Comparison of ENCODE assay signal across 15 cellular contexts in genomic region chr11:2179516-2179915, GRCh38. TPM values are rescaled to one million over a fixed set of nuclear protein-coding genes. Genes with fewer than 3 reads are reported as not detected.
DNase-seq lines count a peak whose midpoint lies in the region; ATAC-seq and TF ChIP-seq lines count a peak whose summit lies in the region.
"Had no signal": no experiment of that assay in that cellular context is flagged by ENCODE, and none has a peak within 500 bp of the region (broad histone marks: within the 10 kb centered on the region; RNA-seq: fewer than 3 reads in every experiment).

No MANE protein-coding gene starts in this region.

- in situ Hi-C loops in IMR-90 (cut with MboI; ENCODE audit: low sequenced_read_pairs): loop anchor here (25.0 kb wide), 1 partner anchor 708 kb away; the partner anchor contains the start of gene CDKN1C

- DNase-seq in IMR-90: no peak
- no peak for DNase-seq in epithelial cell of prostate (ENCODE audit: low read depth, low spot score)
- DNase-seq in neuronal stem cell (ENCODE audit: low spot score): no peak
- DNase-seq in NCI-H345 treated with DMSO at 0.1 percent for 48 hours (lab: John Stamatoyannopoulos, UW; ENCODE audit: unreplicated experiment): no peak
- DNase-seq: AML-193; C1 segment of cervical spinal cord; CD4-positive, alpha-beta T cell; DMS79 had no signal

- no peak for TF ChIP-seq POLR2A in IMR-90 (IDR thresholded peaks at IDR 0.05; ENCODE audit: low read depth, low read length)

- H3K14ac ChIP-seq in IMR-90 (replicated peaks; ENCODE audit: low read depth, low read length) (no peak overlapping the region), neuronal stem cell (ENCODE audit: low read length) (peak overlapping the region; percentile 63)

- ATAC-seq in IMR-90 (ENCODE audit: low read depth): no peak
- ATAC-seq in HG02678 (IDR thresholded peaks at IDR 0.05; ENCODE audit: unreplicated experiment): no peak
- no peak for ATAC-seq in GM21526 (IDR thresholded peaks at IDR 0.05; ENCODE audit: low FRiP score, unreplicated experiment)
- ATAC-seq: GM12878 had no signal

- intact Hi-C loops in IMR-90 (cut with micrococcal nuclease): no loop called here

- H2BK120ac ChIP-seq in IMR-90 (ENCODE audit: low read depth, low read length): no peak overlapping the region
- H2BK120ac ChIP-seq in neuronal stem cell (ENCODE audit: low read depth, low read length): peak overlapping the region; percentile 73

- no peak overlapping the region for H3K56ac ChIP-seq in IMR-90 (ENCODE audit: extremely low read depth, insufficient read depth, low read length)

- H4K20me1 ChIP-seq in BLaER1 (peaks cover 12% of the 10 kb centered on the region; the same call in 1 of the 2 replicates), IMR-90 (ENCODE audit: insufficient read depth, low read length) (no peaks in the 10 kb centered on the region)

- H3K9me3 ChIP-seq in BLaER1 (no peaks in the 10 kb centered on the region), IMR-90 (ENCODE audit: control insufficient read depth, insufficient read depth, low read length) (no peaks in the 10 kb centered on the region), neuronal stem cell (replicated peaks in 1 of 2; ENCODE audit: control insufficient read depth in 2 of 2, insufficient read depth in 1 of 2, low read depth in 1 of 2, low read length in 2 of 2) (no peaks in the 10 kb centered on the region)

- no TSS peak for BruUV-seq in IMR-90 (replicated peaks; lab: Mats Ljungman, UMichigan)

- H4K8ac ChIP-seq in IMR-90 (ENCODE audit: low read depth in 2 of 2, low read length in 2 of 2) (no peak overlapping the region), neuronal stem cell (ENCODE audit: low read depth, low read length) (peak overlapping the region; percentile 82)

- POLR2A ChIA-PET in IMR-90 (lab: Charles Lee; ENCODE audit: unreplicated experiment): no interaction called here

- H4K91ac ChIP-seq in IMR-90 (ENCODE audit: insufficient read depth, low read depth, low read length) (no peak overlapping the region), neuronal stem cell (ENCODE audit: low read depth, low read length, poor library complexity) (peak overlapping the region; percentile 79)

- 81% methylated on average over 4 of the region's 10 CpGs; no CpG with 5 or more reads in 1 of the 2 experiments for WGBS in IMR-90 (ENCODE audit: extremely low coverage in 2 of 2, insufficient read length in 1 of 2), 2 experiments
- no CpG with 5 or more reads among the region's 10 CpGs for WGBS in neuronal stem cell (ENCODE audit: extremely low coverage in 2 of 2, insufficient read length in 2 of 2, insufficient replicate concordance in 1 of 2), 2 donors

- H2BK5ac ChIP-seq in IMR-90 (ENCODE audit: low read depth, low read length, poor library complexity, severe bottlenecking): no peak overlapping the region
- peak overlapping the region; percentile 12 for H2BK5ac ChIP-seq in neuronal stem cell (ENCODE audit: low read length)

- CTCF ChIA-PET in IMR-90 (lab: Yijun Ruan, JAX): no interaction called here

- TF ChIP-seq RAD21 in IMR-90 (IDR thresholded peaks at IDR 0.05; ENCODE audit: low read length): no peak

- peaks cover 37% of the 10 kb centered on the region for H3K4me1 ChIP-seq in BLaER1
- H3K4me1 ChIP-seq in IMR-90 (ENCODE audit: control insufficient read depth, insufficient read depth, low read length): no peaks in the 10 kb centered on the region
- peaks cover 0 to 10% of the 10 kb centered on the region in 2 donors for H3K4me1 ChIP-seq in neuronal stem cell (ENCODE audit: control insufficient read depth in 2 of 2, insufficient read depth in 1 of 2, low read depth in 1 of 2, low read length in 2 of 2)

- H3K4me2 ChIP-seq in BLaER1: peak overlapping the region; percentile 77
- H3K4me2 ChIP-seq in IMR-90 (ENCODE audit: low read depth, low read length): no peak overlapping the region
- H3K4me2 ChIP-seq in neuronal stem cell (ENCODE audit: insufficient read depth, low read length, poor library complexity, severe bottlenecking): no peak overlapping the region

- H4K5ac ChIP-seq in IMR-90 (ENCODE audit: low read depth, low read length): no peak overlapping the region

- no peak overlapping the region for H2BK20ac ChIP-seq in IMR-90 (ENCODE audit: low read depth, low read length)

- peaks cover 6% of the 10 kb centered on the region for H3K9me1 ChIP-seq in IMR-90 (ENCODE audit: insufficient read depth, low read length)

- H3K9ac ChIP-seq in BLaER1: no peak overlapping the region
- H3K9ac ChIP-seq in IMR-90 (ENCODE audit: low read depth, low read length): no peak overlapping the region
- H3K9ac ChIP-seq in neuronal stem cell (ENCODE audit: low read depth, low read length, poor library complexity): peak overlapping the region; percentile 55
- H3K9ac ChIP-seq: GM23248 had no signal

- no peak overlapping the region for H3K18ac ChIP-seq in IMR-90 (ENCODE audit: low read depth, low read length)
- peak overlapping the region; percentile 81 for H3K18ac ChIP-seq in neuronal stem cell (ENCODE audit: low read length)

- H3K4me3 ChIP-seq in BLaER1 (no peak overlapping the region), IMR-90 (ENCODE audit: insufficient read depth, low read depth, low read length) (no peak overlapping the region), neuronal stem cell (ENCODE audit: low read length in 2 of 2) (no peak overlapping the region)
- H3K4me3 ChIP-seq: GM12878, GM23248 had no signal

- H2AK9ac ChIP-seq in IMR-90 (replicated peaks; ENCODE audit: low read depth, low read length, poor library complexity): peak overlapping the region; percentile 37

- H2AFZ ChIP-seq in IMR-90 (replicated peaks; ENCODE audit: low read length, poor library complexity): peak overlapping the region; percentile 32
- H2AFZ ChIP-seq in neuronal stem cell (ENCODE audit: low read length): no peak overlapping the region
- H2AFZ ChIP-seq: GM23248 had no signal

- peak overlapping the region; percentile 98 for H2BK12ac ChIP-seq in neuronal stem cell (ENCODE audit: low read length)

- no peak overlapping the region for H2BK15ac ChIP-seq in IMR-90 (ENCODE audit: low read depth, low read length)
- peak overlapping the region; percentile 97 for H2BK15ac ChIP-seq in neuronal stem cell (ENCODE audit: low read length)

- H3K4ac ChIP-seq in IMR-90 (ENCODE audit: low read depth, low read length): no peak overlapping the region
- H3K4ac ChIP-seq in neuronal stem cell (ENCODE audit: low read length): no peak overlapping the region

- H3K23ac ChIP-seq in IMR-90 (ENCODE audit: low read depth, low read length): no peak overlapping the region
- no peak overlapping the region for H3K23ac ChIP-seq in neuronal stem cell (ENCODE audit: low read depth, low read length, poor library complexity)

- H3K27ac ChIP-seq in BLaER1 (no peak overlapping the region), IMR-90 (ENCODE audit: insufficient read depth, low read length) (no peak overlapping the region), epithelial cell of prostate (peak overlapping the region; percentile 77), neuronal stem cell (replicated peaks; ENCODE audit: low read length) (no peak overlapping the region)
- H3K27ac ChIP-seq: GM23248 had no signal

- H3K27me3 ChIP-seq in BLaER1 (peaks cover 6% of the 10 kb centered on the region; the same call in 1 of the 2 replicates), IMR-90 (ENCODE audit: control insufficient read depth, insufficient read depth, low read length) (peaks cover 8% of the 10 kb centered on the region; the same call in 1 of the 2 replicates), neuronal stem cell (ENCODE audit: control insufficient read depth in 3 of 3, insufficient read depth in 3 of 3, low read depth in 1 of 3, low read length in 3 of 3) (peaks cover 0 to 28% (median 0%) of the 10 kb centered on the region in 3 experiments)

- dilution Hi-C loops in IMR-90 (cut with HindIII; ENCODE audit: low sequenced_read_pairs, unreplicated experiment): no loop called here

- TF ChIP-seq CTCF in IMR-90 (conservative IDR thresholded peaks at IDR 0.05; ENCODE audit: low read depth, low read length): no peak

- H3K36me3 ChIP-seq in BLaER1: no peaks in the 10 kb centered on the region
- no peaks in the 10 kb centered on the region for H3K36me3 ChIP-seq in IMR-90 (ENCODE audit: control insufficient read depth, insufficient read depth, low read length)
- H3K36me3 ChIP-seq in neuronal stem cell (replicated peaks in 1 of 2; ENCODE audit: control insufficient read depth in 2 of 2, insufficient read depth in 2 of 2, low read length in 2 of 2): peaks cover 0 to 2% of the 10 kb centered on the region in 2 donors

- H3K79me1 ChIP-seq in IMR-90 (ENCODE audit: low read depth in 1 of 2, low read length in 2 of 2) (no peaks in the 10 kb centered on the region), neuronal stem cell (ENCODE audit: low read depth, low read length) (peaks cover 5% of the 10 kb centered on the region)

- H2AK5ac ChIP-seq in IMR-90 (ENCODE audit: low read depth, low read length) (no peak overlapping the region), neuronal stem cell (ENCODE audit: low read depth, low read length) (peak overlapping the region; percentile 88)

RNA-seq across cellular contexts. Expression of gene TH, which starts 7.9 kb away (rescaled TPM):
- total RNA-seq in IMR-90 (2012; rRNA removed): not detected in 2 replicates
- polyA plus RNA-seq in IMR-90 (2012; rRNA removed): 0.06 and 0.10 TPM in 2 replicates
- 0.03 TPM in 1 of 2 replicates, not detected in the other for polyA plus RNA-seq in IMR-90 (2012; cell fraction: cytosol; rRNA removed)
- polyA plus RNA-seq in IMR-90 (2012; cell fraction: nucleus; rRNA removed; ENCODE audit: low replicate concordance): 0.08 TPM in 1 of 2 replicates, not detected in the other
- polyA plus RNA-seq in neuronal stem cell (2013, experiment 1 of 2): 1.0 TPM
- polyA plus RNA-seq in neuronal stem cell (2013, experiment 2 of 2): 0.82 TPM
- total RNA-seq: CD4-positive, alpha-beta T cell; G401; GM12878; GM23248; HT1080 had no signal
- polyA plus RNA-seq: GM12878, GM23248 had no signal

RNA-seq across cellular contexts. Expression of gene INS, which starts 18.5 kb away (rescaled TPM):
- total RNA-seq in IMR-90 (2012; rRNA removed): not detected in 2 replicates
- not detected in 2 replicates for polyA plus RNA-seq in IMR-90 (2012; rRNA removed)
- polyA plus RNA-seq in IMR-90 (2012; cell fraction: cytosol; rRNA removed): not detected in 2 replicates
- polyA plus RNA-seq in IMR-90 (2012; cell fraction: nucleus; rRNA removed; ENCODE audit: low replicate concordance): not detected in 2 replicates
- not detected for polyA plus RNA-seq in neuronal stem cell (2013, experiment 1 of 2)
- not detected for polyA plus RNA-seq in neuronal stem cell (2013, experiment 2 of 2)
- total RNA-seq: CD4-positive, alpha-beta T cell; G401; GM12878; GM23248; HT1080 had no signal
- polyA plus RNA-seq: GM12878, GM23248 had no signal

RNA-seq across cellular contexts. Expression of gene IGF2, which starts 40.3 kb away (rescaled TPM):
- total RNA-seq in IMR-90 (2012; rRNA removed): 2.3 and 5.0 TPM in 2 replicates
- 17.5 and 21.8 TPM in 2 replicates for polyA plus RNA-seq in IMR-90 (2012; rRNA removed)
- 20.6 and 23.2 TPM in 2 replicates for polyA plus RNA-seq in IMR-90 (2012; cell fraction: cytosol; rRNA removed)
- 4.8 and 6.4 TPM in 2 replicates for polyA plus RNA-seq in IMR-90 (2012; cell fraction: nucleus; rRNA removed; ENCODE audit: low replicate concordance)
- 11.8 TPM for polyA plus RNA-seq in neuronal stem cell (2013, experiment 1 of 2)
- 11.0 TPM for polyA plus RNA-seq in neuronal stem cell (2013, experiment 2 of 2)
- total RNA-seq: CD4-positive, alpha-beta T cell; G401; GM23248 had no signal
- polyA plus RNA-seq: GM12878 had no signal
